ENCODE assay signal across 12 cellular contexts in genomic region chr9:88953401-88954029, GRCh38. TPM values are rescaled to one million over a fixed set of nuclear protein-coding genes. Genes with fewer than 3 reads are reported as not detected.
A peak's percentile ranks its signal among the peaks of the same experiment; 100 is the strongest.
DNase-seq lines count a peak whose midpoint lies in the region; ATAC-seq, FAIRE-seq and TF ChIP-seq lines count a peak whose summit lies in the region.
"Had no signal": no experiment of that assay in that cellular context is flagged by ENCODE, and none has a peak within 500 bp of the region (broad histone marks: within the 10 kb centered on the region; RNA-seq: fewer than 3 reads in every experiment).

No MANE protein-coding gene starts in this region.

- no peak for TF ChIP-seq POLR2A in GM12892 (IDR thresholded peaks at IDR 0.05; ENCODE audit: low read depth, low read length)

- DNase-seq in dermis blood vessel endothelial cell (peak; percentile 43), medulla oblongata (ENCODE audit: extremely low spot score) (peak; percentile 91), GM12892 (ENCODE audit: insufficient read length) (no peak), activated gamma-delta T cell treated with Interleukin-2 at 50 U/mL for 16 hours (no peak)
- DNase-seq: NCI-H2081, upper lobe of left lung had no signal

- peak; percentile 99 for FAIRE-seq in A204.1 (lab: Jason Lieb, UNC)
- no peak for FAIRE-seq in GM12892 (lab: Jason Lieb, UNC)

- no peak for ATAC-seq in GM19023 (IDR thresholded peaks at IDR 0.05; ENCODE audit: unreplicated experiment)
- ATAC-seq in GM21529 (IDR thresholded peaks at IDR 0.05; ENCODE audit: unreplicated experiment), result no peak

- H3K27ac ChIP-seq in KOPT-K1 (ENCODE audit: low read depth, low read length, poor library complexity, severe bottlenecking), result peak overlapping the region; percentile 32
- H3K27ac ChIP-seq: SK-N-MC, upper lobe of left lung had no signal

- H3K9me3 ChIP-seq in KOPT-K1 (ENCODE audit: insufficient read depth, low read length, poor library complexity, severe bottlenecking), result no peaks in the 10 kb centered on the region
- H3K9me3 ChIP-seq: upper lobe of left lung had no signal

- no peaks in the 10 kb centered on the region for H3K36me3 ChIP-seq in KOPT-K1 (ENCODE audit: insufficient read depth, low read length)
- H3K36me3 ChIP-seq: upper lobe of left lung had no signal

RNA-seq across cellular contexts. Expression of gene S1PR3, which starts 37.8 kb away (rescaled TPM):
- total RNA-seq in dermis blood vessel endothelial cell, result 1.0 and 3.6 TPM in 2 replicates
- 0.08 TPM for polyA plus RNA-seq in GM12892 (2012; ENCODE audit: missing spikeins)
- total RNA-seq: B cell had no signal

Comparison
In these comparisons a context has a peak if more than half of its experiments do, and no peak if none do; other contexts are left out.
1. DNase-seq: peak in dermis blood vessel endothelial cell (single experiment) and medulla oblongata (single experiment); none in GM12892 (single experiment) and activated gamma-delta T cell treated with Interleukin-2 at 50 U/mL for 16 hours (single experiment).